Comparison of ENCODE assay signal across 7 cellular contexts in genomic region chr1:65149391-65149729, GRCh38. TPM values are rescaled to one million over a fixed set of nuclear protein-coding genes. Genes with fewer than 3 reads are reported as not detected.
DNase-seq lines count a peak whose midpoint lies in the region; ATAC-seq and TF ChIP-seq lines count a peak whose summit lies in the region.

No MANE protein-coding gene starts in this region.

- peak overlapping the region; percentile 87 for H3K4me3 ChIP-seq in GM12865 (ENCODE audit: low read depth, low read length)
- H3K4me3 ChIP-seq in OCI-LY1 (ENCODE audit: low read depth, low read length, poor library complexity, severe bottlenecking) = peak overlapping the region; percentile 61
- H3K4me3 ChIP-seq in esophagus (ENCODE audit: low read depth in 1 of 2, low read length in 2 of 2) = peak overlapping the region; percentile 64 to 74
- H3K4me3 ChIP-seq in retinal pigment epithelial cell (ENCODE audit: low read length) = peak overlapping the region; percentile 65

- no peak overlapping the region for H3K27ac ChIP-seq in OCI-LY1 (ENCODE audit: low read depth, low read length, poor library complexity, severe bottlenecking)
- H3K27ac ChIP-seq in esophagus (ENCODE audit: low read depth in 2 of 2, low read length in 1 of 2) = peak overlapping the region; percentile 79 to 83

- H3K36me3 ChIP-seq in OCI-LY1 (ENCODE audit: insufficient read depth, low read length) = no peaks in the 10 kb centered on the region
- no peaks in the 10 kb centered on the region for H3K36me3 ChIP-seq in esophagus (ENCODE audit: control insufficient read depth in 2 of 2, insufficient read depth in 2 of 2, low read length in 1 of 2)

- H3K27me3 ChIP-seq in OCI-LY1 (ENCODE audit: insufficient read depth, low read length) = no peaks in the 10 kb centered on the region
- no peaks in the 10 kb centered on the region for H3K27me3 ChIP-seq in esophagus (ENCODE audit: control insufficient read depth in 1 of 2, insufficient read depth in 2 of 2, low read length in 2 of 2)

- WGBS in esophagus, 2 donors = 8 to 30% methylated on average over 9 of the region's 9 CpGs

- H3K9me3 ChIP-seq in OCI-LY1 (ENCODE audit: low read length) (no peaks in the 10 kb centered on the region), esophagus (ENCODE audit: control insufficient read depth in 2 of 2, insufficient read depth in 1 of 2, low read depth in 1 of 2, low read length in 1 of 2) (no peaks in the 10 kb centered on the region)

- H3F3A ChIP-seq in OCI-LY1 (ENCODE audit: insufficient read depth, low read length) = no peaks in the 10 kb centered on the region

- no peaks in the 10 kb centered on the region for H4K20me1 ChIP-seq in OCI-LY1 (ENCODE audit: insufficient read depth, low read length)

- H3K79me2 ChIP-seq in OCI-LY1 (ENCODE audit: insufficient read depth, low read length) = no peaks in the 10 kb centered on the region

- TF ChIP-seq CTCF in GM12865 (IDR thresholded peaks at IDR 0.05; ENCODE audit: insufficient read depth, low read depth, low read length, missing control alignments) (no peak), OCI-LY1 (IDR thresholded peaks at IDR 0.05; ENCODE audit: low read length) (no peak), retinal pigment epithelial cell (conservative IDR thresholded peaks at IDR 0.05; ENCODE audit: low read depth, low read length) (no peak)

- DNase-seq in GM12865 (ENCODE audit: low read depth) (no peak), retinal pigment epithelial cell (ENCODE audit: low read depth) (no peak)
- DNase-seq in NK-92 treated with Interleukin-12 subunit alpha and Interleukin-12 subunit beta, amount 100 ng/mL, for 24 hours (lab: John Stamatoyannopoulos, UW) = no peak

- H3K9ac ChIP-seq in OCI-LY1 (ENCODE audit: low read length) = no peak overlapping the region; the same call in 1 of the 2 replicates

- H3K4me2 ChIP-seq in OCI-LY1 (ENCODE audit: low read length) = peak overlapping the region; percentile 64; the same call in 1 of the 2 replicates

- H3K4me1 ChIP-seq in OCI-LY1 (ENCODE audit: insufficient read depth, low read length, severe bottlenecking) (peaks cover 4% of the 10 kb centered on the region), esophagus (ENCODE audit: control insufficient read depth in 2 of 2, insufficient read depth in 2 of 2, low read length in 1 of 2) (peaks cover 2% of the 10 kb centered on the region in 2 donors)

- ATAC-seq in GM19452 (IDR thresholded peaks at IDR 0.05; ENCODE audit: unreplicated experiment) (no peak), HG02938 (IDR thresholded peaks at IDR 0.05; ENCODE audit: unreplicated experiment) (no peak)

- no peaks in the 10 kb centered on the region for H3K9me2 ChIP-seq in OCI-LY1 (ENCODE audit: low read depth, low read length)

- no peak overlapping the region for H2AFZ ChIP-seq in OCI-LY1 (ENCODE audit: low read length)

RNA-seq across cellular contexts. Expression of gene AK4, which starts 1.4 kb away (rescaled TPM):
- polyA plus RNA-seq in esophagus = 10 to 100 TPM; 10.8 to 24.0 TPM
